Comparison of ENCODE assay signal across 1 cellular context in genomic region chr16:19907161-19907992, GRCh38.
A peak's percentile ranks its signal among the peaks of the same experiment; 100 is the strongest.
TF ChIP-seq lines count a peak whose summit lies in the region.

No MANE protein-coding gene starts in this region.

TF ChIP-seq in HepG2, 621 proteins besides CTCF, POLR2A, EP300 and RAD21 (continued from another document and continues in another):
- peak; percentile 73 for TF ChIP-seq ZNF407 (CRISPR knock-in tag; IDR thresholded peaks at IDR 0.05; ENCODE audit: not compliant biosample characterization)
- no peak for TF ChIP-seq ZNF839 (CRISPR knock-in tag; IDR thresholded peaks at IDR 0.05; ENCODE audit: borderline replicate concordance)
- TF ChIP-seq PLRG1 (conservative IDR thresholded peaks at IDR 0.05): no peak
- no peak for TF ChIP-seq ZSCAN20 (CRISPR knock-in tag; IDR thresholded peaks at IDR 0.05; ENCODE audit: borderline replicate concordance)
- 0 out of 2 replicates have a peak, but pooled peaks have one; percentile 44 for TF ChIP-seq MTERF4 (CRISPR knock-in tag; IDR thresholded peaks at IDR 0.05)
- no peak for TF ChIP-seq NFYC (CRISPR knock-in tag; IDR thresholded peaks at IDR 0.05)
- TF ChIP-seq ZNF883 (CRISPR knock-in tag; IDR thresholded peaks at IDR 0.05; ENCODE audit: not compliant biosample characterization): peak; percentile 34
- TF ChIP-seq ZNF572 (CRISPR knock-in tag; IDR thresholded peaks at IDR 0.05): peak; percentile 91
- TF ChIP-seq HINFP (CRISPR knock-in tag; IDR thresholded peaks at IDR 0.05; ENCODE audit: low read depth): peak; percentile 52; the same call in 1 of the 2 replicates
- no peak for TF ChIP-seq ZKSCAN8 (CRISPR knock-in tag; IDR thresholded peaks at IDR 0.05; ENCODE audit: borderline replicate concordance)
- TF ChIP-seq ZNF746 (CRISPR knock-in tag; IDR thresholded peaks at IDR 0.05): no peak
- 0 out of 2 replicates have a peak, but pooled peaks have one; percentile 64 for TF ChIP-seq ZNF230 (CRISPR knock-in tag; IDR thresholded peaks at IDR 0.05)
- no peak for TF ChIP-seq GPN1 (CRISPR knock-in tag; IDR thresholded peaks at IDR 0.05; ENCODE audit: borderline replicate concordance)
- no peak for TF ChIP-seq MLLT10 (CRISPR knock-in tag; IDR thresholded peaks at IDR 0.05)
- TF ChIP-seq SP4 (CRISPR knock-in tag; IDR thresholded peaks at IDR 0.05): 0 out of 2 replicates have a peak, but pooled peaks have one; percentile 8
- TF ChIP-seq NR2F1 (CRISPR knock-in tag; IDR thresholded peaks at IDR 0.05): 0 out of 4 replicates have a peak, but pooled peaks of 1 of the 2 experiments have one; percentile 30
- peak; percentile 56; the same call in 1 of the 2 replicates for TF ChIP-seq SIX4 (CRISPR knock-in tag; IDR thresholded peaks at IDR 0.05)
- peak; percentile 58; the same call in 1 of the 2 replicates for TF ChIP-seq GABPB1 (CRISPR knock-in tag; IDR thresholded peaks at IDR 0.05)
- 0 out of 2 replicates have a peak, but pooled peaks have one; percentile 42 for TF ChIP-seq ZBTB44 (CRISPR knock-in tag; IDR thresholded peaks at IDR 0.05)
- TF ChIP-seq POGK (CRISPR knock-in tag; conservative IDR thresholded peaks at IDR 0.05): peak; percentile 64; the same call in 1 of the 2 replicates
- no peak for TF ChIP-seq TAF15 (IDR thresholded peaks at IDR 0.05; ENCODE audit: low read depth, low read length, poor library complexity, severe bottlenecking)
- no peak for TF ChIP-seq ZNF367 (CRISPR knock-in tag; IDR thresholded peaks at IDR 0.05; ENCODE audit: borderline replicate concordance)
- no peak for TF ChIP-seq ZNF12 (CRISPR knock-in tag; IDR thresholded peaks at IDR 0.05)
- peak; percentile 66 for TF ChIP-seq SALL1 (CRISPR knock-in tag; IDR thresholded peaks at IDR 0.05)
- 0 out of 2 replicates have a peak, but pooled peaks have one; percentile 70 for TF ChIP-seq DMTF1 (CRISPR knock-in tag; IDR thresholded peaks at IDR 0.05)
- TF ChIP-seq RELA (CRISPR knock-in tag; IDR thresholded peaks at IDR 0.05): no peak
- TF ChIP-seq ARNTL (CRISPR knock-in tag; IDR thresholded peaks at IDR 0.05): 0 out of 2 replicates have a peak, but pooled peaks have one; percentile 37
- TF ChIP-seq ATF2 (CRISPR knock-in tag; IDR thresholded peaks at IDR 0.05): 0 out of 2 replicates have a peak, but pooled peaks have one; percentile 53
- no peak for TF ChIP-seq ZBTB33 (CRISPR knock-in tag; IDR thresholded peaks at IDR 0.05)
- TF ChIP-seq MXD1 (CRISPR knock-in tag; IDR thresholded peaks at IDR 0.05): no peak
- TF ChIP-seq ATF6 (CRISPR knock-in tag; conservative IDR thresholded peaks at IDR 0.05): peak; percentile 53; the same call in 1 of the 2 replicates
- peak; percentile 83 for TF ChIP-seq ZNF652 (CRISPR knock-in tag; IDR thresholded peaks at IDR 0.05; ENCODE audit: borderline replicate concordance, low read depth)
- TF ChIP-seq HOXA9 (CRISPR knock-in tag; IDR thresholded peaks at IDR 0.05; ENCODE audit: borderline replicate concordance): no peak
- no peak for TF ChIP-seq ZNF451 (CRISPR knock-in tag; IDR thresholded peaks at IDR 0.05)
